8 cellular contexts compared by ENCODE assay signal in the genomic region with DNA sequence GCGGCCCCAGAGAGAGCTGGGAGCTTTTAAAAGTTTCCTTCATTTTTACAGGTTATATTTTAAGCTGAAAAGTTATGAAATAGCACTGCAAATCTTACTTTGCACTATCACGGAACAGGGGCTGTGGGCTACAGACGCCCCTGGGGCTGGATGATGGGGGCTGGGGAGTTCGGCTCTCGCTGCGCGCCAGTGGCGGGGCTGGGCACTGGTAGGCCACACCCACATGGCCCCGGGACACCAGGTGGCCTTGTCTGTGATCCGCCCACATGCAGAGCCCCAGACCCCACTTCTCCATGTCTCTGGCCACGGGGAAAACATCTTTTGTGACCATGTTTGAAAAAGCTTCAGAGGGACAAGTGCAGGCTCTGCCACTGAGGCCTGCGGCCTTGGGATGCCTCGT.
"Had no signal": no experiment of that assay in that cellular context is flagged by ENCODE, and none has a peak within 500 bp of the region (broad histone marks: within the 10 kb centered on the region; RNA-seq: fewer than 3 reads in every experiment).

No MANE protein-coding gene starts in this region.

- H3K27ac Mint-ChIP-seq: IgD-negative memory B cell had no signal

- H3K4me3 ChIP-seq: GM23248 had no signal

- H3K27me3 Mint-ChIP-seq: IgD-negative memory B cell had no signal

- H3K4me3 Mint-ChIP-seq: H9, IgD-negative memory B cell had no signal

- FAIRE-seq: H1, H54, HepG2, HTR-8/SVneo had no signal

- ATAC-seq: HepG2 had no signal

- H3K9ac ChIP-seq: GM23248 had no signal

- H2AFZ ChIP-seq: GM23248 had no signal

- H3K27ac ChIP-seq: GM23248 had no signal

- DNase-seq: GM23248, H9, HCEC 1CT had no signal

- H3K9me3 Mint-ChIP-seq: IgD-negative memory B cell had no signal
